15 cellular contexts compared by ENCODE assay signal in genomic region chr5:137758719-137759312, GRCh38. TPM values are rescaled to one million over a fixed set of nuclear protein-coding genes. Genes with fewer than 3 reads are reported as not detected.
DNase-seq lines count a peak whose midpoint lies in the region; ATAC-seq lines count a peak whose summit lies in the region.
"Had no signal": no experiment of that assay in that cellular context is flagged by ENCODE, and none has a peak within 500 bp of the region (broad histone marks: within the 10 kb centered on the region; RNA-seq: fewer than 3 reads in every experiment).

No MANE protein-coding gene starts in this region.

- peak; percentile 64 for ATAC-seq in GM18873 (IDR thresholded peaks at IDR 0.05; ENCODE audit: low FRiP score, unreplicated experiment)
- ATAC-seq in HG02571 (IDR thresholded peaks at IDR 0.05; ENCODE audit: unreplicated experiment), result peak; percentile 27
- peak; percentile 35 for ATAC-seq in HG03558 (IDR thresholded peaks at IDR 0.05; ENCODE audit: extremely low read depth, unreplicated experiment)
- ATAC-seq: left cardiac atrium had no signal

- DNase-seq in A172 (ENCODE audit: low spot score) (peak; percentile 14), 8988T (no peak), germinal center (ENCODE audit: low spot score) (no peak), medulla oblongata (ENCODE audit: extremely low spot score) (no peak), iPS-NIHi7 (ENCODE audit: extremely low spot score) (no peak)
- DNase-seq: activated CD4-positive, alpha-beta T cell treated with anti-CD3 and anti-CD28 coated beads, Interleukin-2, amount 10 ng/mL, durations not matched to agents 24 days and 14 days; activated naive CD4-positive, alpha-beta T cell treated with Interleukin-2 at 50 U/mL for 16 hours; foreskin melanocyte; left cardiac atrium; NCI-H1436; stimulated activated CD4-positive, alpha-beta T cell treated with anti-CD3 and anti-CD28 coated beads, Interleukin-15, amount 100 ng/mL, for 24 hours; SW 1271 had no signal

RNA-seq across cellular contexts. Expression of gene HNRNPA0, which starts 4.7 kb away (rescaled TPM):
- 10.2 and 13.5 TPM in 2 replicates for total RNA-seq in A172 (2014; rRNA removed; shearing (Covaris generic))

RNA-seq across cellular contexts. Expression of gene KLHL3, which starts 22.9 kb away (rescaled TPM):
- 0.43 and 1.3 TPM in 2 replicates for total RNA-seq in A172 (2014; rRNA removed; shearing (Covaris generic))
